ENCODE assay signal across 8 cellular contexts in genomic region chr19:49690656-49691242, GRCh38. TPM values are rescaled to one million over a fixed set of nuclear protein-coding genes. Genes with fewer than 3 reads are reported as not detected.
DNase-seq lines count a peak whose midpoint lies in the region; ATAC-seq and TF ChIP-seq lines count a peak whose summit lies in the region.

Gene CPT1C (plus strand): TSS chr19:49691116. CDS start chr19:49692253, 1,137 bp downstream.

- in situ Hi-C loops in gastrocnemius medialis (cut with MboI; ENCODE audit: low sequenced_read_pairs in 4 of 4): no loop called here

- H3K4me1 ChIP-seq in Karpas-422 (ENCODE audit: low read length): no peaks in the 10 kb centered on the region
- H3K4me1 ChIP-seq in gastrocnemius medialis: peaks cover 10 to 14% of the 10 kb centered on the region in 2 donors

- H3K9me3 Mint-ChIP-seq in T-helper 2 cell treated with Interferon-gamma antibody and Interleukin-4, amounts not matched to agents 5 μg/mL and 100 μg/mL, for 36 hours: no peaks in the 10 kb centered on the region

- H3K79me2 ChIP-seq in Karpas-422 (ENCODE audit: low read length): no peaks in the 10 kb centered on the region

- peak within 1 kb of the TSS; percentile 81 for H3K4me3 Mint-ChIP-seq in T-helper 2 cell treated with Interferon-gamma antibody and Interleukin-4, amounts not matched to agents 5 μg/mL and 100 μg/mL, for 36 hours

- H3K9me3 ChIP-seq in Karpas-422 (ENCODE audit: low read length): no peaks in the 10 kb centered on the region
- no peaks in the 10 kb centered on the region for H3K9me3 ChIP-seq in gastrocnemius medialis

- ATAC-seq in gastrocnemius medialis (peak; percentile 55 to 68), HG02588 (IDR thresholded peaks at IDR 0.05; ENCODE audit: unreplicated experiment) (no peak), HG03565 (IDR thresholded peaks at IDR 0.05; ENCODE audit: unreplicated experiment) (no peak)

- H3K4me1 Mint-ChIP-seq in T-helper 2 cell treated with Interferon-gamma antibody and Interleukin-4, amounts not matched to agents 5 μg/mL and 100 μg/mL, for 36 hours (ENCODE audit: low read depth): peaks cover 16% of the 10 kb centered on the region

- peak within 1 kb of the TSS; percentile 39 for H3K27ac Mint-ChIP-seq in T-helper 2 cell treated with Interferon-gamma antibody and Interleukin-4, amounts not matched to agents 5 μg/mL and 100 μg/mL, for 36 hours

- H3K36me3 ChIP-seq in Karpas-422 (ENCODE audit: insufficient read depth, low read length) (peaks cover 5% of the 10 kb centered on the region; the same call in 1 of the 2 replicates), gastrocnemius medialis (peaks cover 0 to 13% of the 10 kb centered on the region in 2 donors)

- H3K27me3 ChIP-seq in Karpas-422 (ENCODE audit: low read length): no peaks in the 10 kb centered on the region
- peaks cover 3 to 17% (median 13%) of the 10 kb centered on the region in 3 donors for H3K27me3 ChIP-seq in gastrocnemius medialis

- H4K20me1 ChIP-seq in Karpas-422 (ENCODE audit: insufficient read depth, low read depth, low read length): peaks cover 5% of the 10 kb centered on the region; the same call in 1 of the 2 replicates

- peaks cover 17% of the 10 kb centered on the region for H3K27me3 Mint-ChIP-seq in T-helper 2 cell treated with Interferon-gamma antibody and Interleukin-4, amounts not matched to agents 5 μg/mL and 100 μg/mL, for 36 hours (ENCODE audit: low read depth)

- no peak within 1 kb of the TSS for H2AFZ ChIP-seq in Karpas-422 (ENCODE audit: low read length)

- H3K4me3 ChIP-seq in Karpas-422 (ENCODE audit: low read length) (no peak within 1 kb of the TSS), gastrocnemius medialis (peak within 1 kb of the TSS; percentile 50 to 59 (median 54))

- H3K27ac ChIP-seq in Karpas-422 (ENCODE audit: low read length): no peak within 1 kb of the TSS
- peak within 1 kb of the TSS; percentile 8 to 72 (median 61) for H3K27ac ChIP-seq in gastrocnemius medialis

- peak in 1 of 2 donors; percentile 64 for TF ChIP-seq POLR2A in gastrocnemius medialis (IDR thresholded peaks at IDR 0.05)

- peaks cover 15% of the 10 kb centered on the region for H3K36me3 Mint-ChIP-seq in T-helper 2 cell treated with Interferon-gamma antibody and Interleukin-4, amounts not matched to agents 5 μg/mL and 100 μg/mL, for 36 hours (ENCODE audit: low read depth)

- H3K9me2 ChIP-seq in Karpas-422 (replicated peaks; ENCODE audit: insufficient read depth, low read length): no peaks in the 10 kb centered on the region

- H3K4me2 ChIP-seq in Karpas-422 (ENCODE audit: low read depth, low read length, poor library complexity, severe bottlenecking): no peak within 1 kb of the TSS

- intact Hi-C loops in gastrocnemius medialis (cut with DNase I; ENCODE audit: low total_unique reads): no loop called here

- DNase-seq in Ammon's horn (ENCODE audit: low spot score) (peak; percentile 93), Karpas-422 (peak; percentile 55), cerebellar cortex (ENCODE audit: low spot score) (peak; percentile 98), iPS-NIHi7 (ENCODE audit: extremely low spot score) (peak; percentile 92), gastrocnemius medialis (peak; percentile 49 to 55)
- peak; percentile 45 for DNase-seq in T-helper 2 cell treated with Interferon-gamma antibody and Interleukin-4, amounts not matched to agents 5 μg/mL and 100 μg/mL, for 36 hours (ENCODE audit: low spot score)

- TF ChIP-seq CTCF in gastrocnemius medialis (IDR thresholded peaks at IDR 0.05 in 4 of 5, conservative IDR thresholded peaks at IDR 0.05 in 1 of 5): no peak

- no peak within 1 kb of the TSS for H3K9ac ChIP-seq in Karpas-422 (ENCODE audit: low read length)

RNA-seq across cellular contexts. Expression of gene CPT1C, which starts in this region (rescaled TPM):
- total RNA-seq in Karpas-422 (2014; rRNA removed; shearing (Covaris generic); ENCODE audit: low replicate concordance): 0.26 and 1.3 TPM in 2 replicates
- total RNA-seq in gastrocnemius medialis: under 1 TPM in 3 of 4 donors, not detected in 1; 0.26 to 0.97 (median 0.73) TPM

Comparison
In these comparisons a context has a peak if more than half of its experiments do, and no peak if none do; other contexts are left out.
1. Peak in DNase-seq, ATAC-seq, H3K4me3 ChIP-seq and H3K27ac ChIP-seq in gastrocnemius medialis; RNA of the gene not detected or under 1 TPM.
2. DNase-seq: peak in every context shown above with its lines; median percentile 98 in cerebellar cortex; 93 in Ammon's horn; 92 in iPS-NIHi7; 55 in Karpas-422; 52 in gastrocnemius medialis; 45 in T-helper 2 cell treated with Interferon-gamma antibody and Interleukin-4, amounts not matched to agents 5 μg/mL and 100 μg/mL, for 36 hours.